Comparison of ENCODE assay signal across 29 cellular contexts in genomic region chr3:172124271-172124670, GRCh38.
DNase-seq lines count a peak whose midpoint lies in the region; ATAC-seq and TF ChIP-seq lines count a peak whose summit lies in the region.
"Had no signal": no experiment of that assay in that cellular context is flagged by ENCODE, and none has a peak within 500 bp of the region (broad histone marks: within the 10 kb centered on the region; RNA-seq: fewer than 3 reads in every experiment).

No MANE protein-coding gene starts in this region.

- H3K4me1 ChIP-seq in HEK293 (ENCODE audit: control insufficient read depth, insufficient read depth, low read length) (peaks cover 18% of the 10 kb centered on the region), body of pancreas (peaks cover 48% of the 10 kb centered on the region), subcutaneous abdominal adipose tissue (ENCODE audit: control insufficient read depth in 5 of 5, insufficient read depth in 5 of 5, low read length in 5 of 5) (peaks cover 3 to 48% (median 39%) of the 10 kb centered on the region in 5 donors)

- H3K36me3 ChIP-seq in HEK293 (ENCODE audit: control insufficient read depth in 2 of 2, insufficient read depth in 1 of 2, low read length in 2 of 2): no peaks in the 10 kb centered on the region
- no peaks in the 10 kb centered on the region for H3K36me3 ChIP-seq in body of pancreas (replicated peaks in 1 of 2; ENCODE audit: insufficient read depth in 1 of 2, low read depth in 2 of 2)
- peaks cover 11 to 21% (median 19%) of the 10 kb centered on the region in 5 donors for H3K36me3 ChIP-seq in subcutaneous abdominal adipose tissue (ENCODE audit: control insufficient read depth in 5 of 5, insufficient read depth in 5 of 5, low read length in 5 of 5)
- H3K36me3 ChIP-seq: ovary had no signal

- H3K36me3 Mint-ChIP-seq in natural killer cell treated with Interleukin-12 subunit alpha and Interleukin-12 subunit beta and Interleukin-15 and Interleukin-18, amount 100 ng/mL, for 72 hours: peaks cover 27% of the 10 kb centered on the region

- no peak for DNase-seq in body of pancreas
- no peak for DNase-seq in natural killer cell treated with Interleukin-12 subunit alpha and Interleukin-12 subunit beta and Interleukin-15 and Interleukin-18, amount 100 ng/mL, for 72 hours (ENCODE audit: low spot score)
- DNase-seq in NCI-H2081 treated with DMSO at 0.1 percent for 48 hours (lab: John Stamatoyannopoulos, UW): no peak
- no peak for DNase-seq in stimulated activated CD4-positive, alpha-beta T cell treated with anti-CD3 and anti-CD28 coated beads, Interleukin-4, amount 100 ng/mL, for 1 hour
- DNase-seq: activated CD8-positive, alpha-beta memory T cell treated with anti-CD3 and anti-CD28 coated beads, Interleukin-2, amount 50 U/mL, for 48 hours; activated CD8-positive, alpha-beta T cell treated with anti-CD3 and anti-CD28 coated beads for 36 hours; activated naive CD4-positive, alpha-beta T cell treated with Interleukin-2 at 50 U/mL for 16 hours; dermis blood vessel endothelial cell; DMS79 treated with DMSO at 0.1 percent for 48 hours; GDM1; HCEC 1CT; kidney; naive B cell; NCI-H1092 treated with DMSO at 0.1 percent for 48 hours; NCI-H2029; NCI-H526 treated with DMSO at 0.1 percent for 48 hours; ovary; Peyer's patch; stimulated activated CD4-positive, alpha-beta T cell treated with anti-CD3 and anti-CD28 coated beads, Interleukin-1b, Interleukin-23, amount 100 ng/mL, for 48 hours; stimulated activated CD8-positive, alpha-beta memory T cell treated with anti-CD3 and anti-CD28 coated beads, Interleukin-4, amount 100 ng/mL, for 48 hours; stimulated activated naive CD8-positive, alpha-beta T cell treated with anti-CD3 and anti-CD28 coated beads, Interleukin-15, amount 100 ng/mL, for 72 hours; tibial artery had no signal

- intact Hi-C loops in body of pancreas (cut with DNase I): no loop called here

- POLR2A ChIA-PET in HEK293 (lab: Yijun Ruan, JAX): no interaction called here

- no peaks in the 10 kb centered on the region for H3K27me3 ChIP-seq in body of pancreas
- H3K27me3 ChIP-seq in subcutaneous abdominal adipose tissue (ENCODE audit: control insufficient read depth in 5 of 5, insufficient read depth in 4 of 5, low read length in 5 of 5): no peaks in the 10 kb centered on the region
- H3K27me3 ChIP-seq: esophagus muscularis mucosa, ovary, Peyer's patch, tibial artery had no signal

- H3K9me3 Mint-ChIP-seq in natural killer cell treated with Interleukin-12 subunit alpha and Interleukin-12 subunit beta and Interleukin-15 and Interleukin-18, amount 100 ng/mL, for 72 hours: no peaks in the 10 kb centered on the region
- H3K9me3 Mint-ChIP-seq: activated CD8-positive, alpha-beta T cell treated with anti-CD3 and anti-CD28 coated beads for 36 hours; activated T-helper 1 cell treated with anti-CD3 and anti-CD28 coated beads, Interleukin-12 subunit alpha, Interleukin-12 subunit beta, Interleukin-2, Interleukin-4 antibody, amounts not matched to agents 30 ng/mL and 10 ng/mL and 1 ng/mL, durations not matched to agents 14 hours and 24 hours and 36 hours; mesothelial cell of epicardium; naive B cell; stimulated activated naive CD8-positive, alpha-beta T cell treated with anti-CD3 and anti-CD28 coated beads, Interleukin-15, amount 100 ng/mL, for 72 hours; T-helper 2 cell treated with Interferon-gamma antibody and Interleukin-4, amounts not matched to agents 5 μg/mL and 100 μg/mL, for 36 hours had no signal

- no peak overlapping the region for H3K4me3 Mint-ChIP-seq in natural killer cell treated with Interleukin-12 subunit alpha and Interleukin-12 subunit beta and Interleukin-15 and Interleukin-18, amount 100 ng/mL, for 72 hours
- H3K4me3 Mint-ChIP-seq: activated CD8-positive, alpha-beta T cell treated with anti-CD3 and anti-CD28 coated beads for 36 hours; activated T-helper 1 cell treated with anti-CD3 and anti-CD28 coated beads, Interleukin-12 subunit alpha, Interleukin-12 subunit beta, Interleukin-2, Interleukin-4 antibody, amounts not matched to agents 30 ng/mL and 10 ng/mL and 1 ng/mL, durations not matched to agents 14 hours and 24 hours and 36 hours; mesothelial cell of epicardium; stimulated activated naive CD8-positive, alpha-beta T cell treated with anti-CD3 and anti-CD28 coated beads, Interleukin-15, amount 100 ng/mL, for 72 hours; T-helper 2 cell treated with Interferon-gamma antibody and Interleukin-4, amounts not matched to agents 5 μg/mL and 100 μg/mL, for 36 hours had no signal

- no peak for TF ChIP-seq CTCF in HEK293 (tag by site-specific recombination; IDR thresholded peaks at IDR 0.05)
- TF ChIP-seq CTCF in body of pancreas (IDR thresholded peaks at IDR 0.05): no peak

- no peaks in the 10 kb centered on the region for H3K27me3 Mint-ChIP-seq in natural killer cell treated with Interleukin-12 subunit alpha and Interleukin-12 subunit beta and Interleukin-15 and Interleukin-18, amount 100 ng/mL, for 72 hours
- H3K27me3 Mint-ChIP-seq: activated CD8-positive, alpha-beta T cell treated with anti-CD3 and anti-CD28 coated beads for 36 hours; stimulated activated naive CD8-positive, alpha-beta T cell treated with anti-CD3 and anti-CD28 coated beads, Interleukin-15, amount 100 ng/mL, for 72 hours had no signal

- H3K9ac ChIP-seq in subcutaneous abdominal adipose tissue (ENCODE audit: low read length in 5 of 5): no peak overlapping the region

- H3K4me1 Mint-ChIP-seq in natural killer cell treated with Interleukin-12 subunit alpha and Interleukin-12 subunit beta and Interleukin-15 and Interleukin-18, amount 100 ng/mL, for 72 hours (ENCODE audit: low read depth in 2 of 2): peaks cover 68 to 80% of the 10 kb centered on the region in 2 donors
- H3K4me1 Mint-ChIP-seq: naive B cell had no signal

- H3K9me3 ChIP-seq in HEK293 (ENCODE audit: control insufficient read depth, insufficient read depth, low read depth, low read length): no peaks in the 10 kb centered on the region
- H3K9me3 ChIP-seq in body of pancreas: no peaks in the 10 kb centered on the region
- H3K9me3 ChIP-seq in subcutaneous abdominal adipose tissue (ENCODE audit: control insufficient read depth in 5 of 5, low read length in 5 of 5): no peaks in the 10 kb centered on the region
- H3K9me3 ChIP-seq: esophagus muscularis mucosa, ovary, Peyer's patch, tibial artery had no signal

- CTCF ChIA-PET in HEK293 (lab: Yijun Ruan, JAX): no interaction called here

- WGBS in body of pancreas, 2 donors: 96 to 98% methylated on average over 5 of the region's 5 CpGs

- H3K27ac ChIP-seq in HEK293 (ENCODE audit: extremely low read depth, low read depth, low read length) (no peak overlapping the region), body of pancreas (peak overlapping the region in 3 of 4 donors; percentile 20 to 68 (median 41)), subcutaneous abdominal adipose tissue (ENCODE audit: low read depth, low read length) (peak overlapping the region; percentile 89)
- H3K27ac ChIP-seq: ovary had no signal

- H3K4me3 ChIP-seq in HEK293 (ENCODE audit: low read depth, low read length) (no peak overlapping the region), body of pancreas (no peak overlapping the region), subcutaneous abdominal adipose tissue (ENCODE audit: low read depth in 1 of 5, low read length in 5 of 5) (no peak overlapping the region)
- H3K4me3 ChIP-seq: esophagus muscularis mucosa, ovary, Peyer's patch, tibial artery had no signal

- TF ChIP-seq POLR2A in body of pancreas (IDR thresholded peaks at IDR 0.05): no peak

- peak overlapping the region; percentile 98 to 99 for H3K27ac Mint-ChIP-seq in natural killer cell treated with Interleukin-12 subunit alpha and Interleukin-12 subunit beta and Interleukin-15 and Interleukin-18, amount 100 ng/mL, for 72 hours
- H3K27ac Mint-ChIP-seq: activated CD8-positive, alpha-beta T cell treated with anti-CD3 and anti-CD28 coated beads for 36 hours; activated T-helper 1 cell treated with anti-CD3 and anti-CD28 coated beads, Interleukin-12 subunit alpha, Interleukin-12 subunit beta, Interleukin-2, Interleukin-4 antibody, amounts not matched to agents 30 ng/mL and 10 ng/mL and 1 ng/mL, durations not matched to agents 14 hours and 24 hours and 36 hours; stimulated activated naive CD8-positive, alpha-beta T cell treated with anti-CD3 and anti-CD28 coated beads, Interleukin-15, amount 100 ng/mL, for 72 hours; T-helper 2 cell treated with Interferon-gamma antibody and Interleukin-4, amounts not matched to agents 5 μg/mL and 100 μg/mL, for 36 hours had no signal

- ATAC-seq in body of pancreas (no peak), HG03139 (IDR thresholded peaks at IDR 0.05; ENCODE audit: unreplicated experiment) (no peak)
- no peak for ATAC-seq in natural killer cell treated with Interleukin-12 subunit alpha and Interleukin-12 subunit beta and Interleukin-15 and Interleukin-18, amount 100 ng/mL, for 72 hours
- ATAC-seq: activated CD8-positive, alpha-beta T cell treated with anti-CD3 and anti-CD28 coated beads for 36 hours; stimulated activated naive CD8-positive, alpha-beta T cell treated with anti-CD3 and anti-CD28 coated beads, Interleukin-15, amount 100 ng/mL, for 72 hours had no signal

TF ChIP-seq in HEK293, 187 proteins besides CTCF, POLR2A, EP300 and RAD21 (continues in another document):
- TF ChIP-seq PRDM6 (tag by site-specific recombination; IDR thresholded peaks at IDR 0.05) (0 out of 2 replicates have a peak, but pooled peaks have one; percentile 7), ZNF404 (tag by site-specific recombination; IDR thresholded peaks at IDR 0.05) (no peak), HOXA7 (CRISPR knock-in tag; IDR thresholded peaks at IDR 0.05; ENCODE audit: borderline replicate concordance) (no peak)
